21 cellular contexts compared by ENCODE assay signal in genomic region chr2:202790676-202791075, GRCh38.
A peak's percentile ranks its signal among the peaks of the same experiment; 100 is the strongest.
DNase-seq lines count a peak whose midpoint lies in the region; ATAC-seq and TF ChIP-seq lines count a peak whose summit lies in the region.
"Had no signal": no experiment of that assay in that cellular context is flagged by ENCODE, and none has a peak within 500 bp of the region (broad histone marks: within the 10 kb centered on the region; RNA-seq: fewer than 3 reads in every experiment).

No MANE protein-coding gene starts in this region.

- peak overlapping the region; percentile 75 for H3K14ac ChIP-seq in H9 (ENCODE audit: insufficient read depth, low read length)

- no CpG with 5 or more reads among the region's 2 CpGs for WGBS in H9 (ENCODE audit: extremely low coverage, insufficient read length, low lambda C conversion rate)
- 0% methylated on average over 2 of the region's 2 CpGs for WGBS in smooth muscle cell (ENCODE audit: low lambda C conversion rate)

- H4K5ac ChIP-seq in H9 (ENCODE audit: insufficient read length, low read depth, low read length): no peak overlapping the region

- H2BK20ac ChIP-seq in H9 (ENCODE audit: low read depth, low read length, poor library complexity, severe bottlenecking): no peak overlapping the region

- no peaks in the 10 kb centered on the region for H3K79me1 ChIP-seq in H9 (ENCODE audit: insufficient read depth, low read depth, low read length, poor library complexity, severe bottlenecking)

- H2AFZ ChIP-seq in H9 (ENCODE audit: low read length) (no peak overlapping the region), smooth muscle cell (ENCODE audit: low read depth) (no peak overlapping the region)

- no peak overlapping the region for H3K56ac ChIP-seq in H9 (ENCODE audit: insufficient read length, low read depth, low read length)

- no peak overlapping the region for H2BK12ac ChIP-seq in H9 (ENCODE audit: insufficient read length, low read depth, low read length)

- DNase-seq in H9 (no peak), RPMI7951 (ENCODE audit: low read depth) (peak; percentile 29), islet precursor cell (peak; percentile 69), smooth muscle cell (lab: John Stamatoyannopoulos, UW; ENCODE audit: unreplicated experiment) (no peak), medulla oblongata (ENCODE audit: extremely low spot score) (no peak)
- DNase-seq: ACHN; BE2C; CD8-positive, alpha-beta memory T cell; DMS79; GDM1; KBM-7; NCI-H1417 treated with DMSO at 0.1 percent for 48 hours; NCI-H1930; NCI-H2171; NCI-H446; NCI-H69; RPMI8226; SW 1271 had no signal

- H3K36me3 Mint-ChIP-seq in H9 (ENCODE audit: insufficient read depth in 1 of 3, low read depth in 3 of 3): peaks cover 0 to 2% (median 0%) of the 10 kb centered on the region in 3 experiments; a peak in 6 of 7 replicates

- H3K4me1 ChIP-seq in H9 (ENCODE audit: insufficient read depth, low read length): no peaks in the 10 kb centered on the region
- peaks cover 14% of the 10 kb centered on the region for H3K4me1 ChIP-seq in smooth muscle cell (ENCODE audit: low read depth)
- H3K4me1 ChIP-seq: BE2C had no signal

- no peak overlapping the region for H2BK120ac ChIP-seq in H9 (ENCODE audit: low read depth, low read length, poor library complexity, severe bottlenecking)

- no peak overlapping the region for H2AK5ac ChIP-seq in H9 (ENCODE audit: insufficient read length, low read length)

- H3K36me3 ChIP-seq in smooth muscle cell (ENCODE audit: low read depth): no peaks in the 10 kb centered on the region
- H3K36me3 ChIP-seq: BE2C had no signal

- H3K4me2 ChIP-seq in H9 (ENCODE audit: insufficient read depth, insufficient read length, low read length) (no peak overlapping the region), smooth muscle cell (peak overlapping the region; percentile 28)

- H3K4me3 Mint-ChIP-seq in H9: no peak overlapping the region
- H3K4me3 Mint-ChIP-seq: CD8-positive, alpha-beta memory T cell had no signal

- no peak overlapping the region for H3K27ac ChIP-seq in H9 (ENCODE audit: insufficient read length, low read depth, low read length)
- H3K27ac ChIP-seq in smooth muscle cell (ENCODE audit: low read depth): peak overlapping the region; percentile 49
- H3K27ac ChIP-seq: HL-60 had no signal

- H3K9me3 Mint-ChIP-seq in H9: no peaks in the 10 kb centered on the region
- H3K9me3 Mint-ChIP-seq: CD8-positive, alpha-beta memory T cell had no signal

- peaks cover 1% of the 10 kb centered on the region; the same call in 1 of the 2 replicates for H3K79me2 ChIP-seq in H9 (ENCODE audit: insufficient read depth, low read length)
- no peaks in the 10 kb centered on the region for H3K79me2 ChIP-seq in smooth muscle cell (ENCODE audit: low read depth)

- no peaks in the 10 kb centered on the region for H3K9me3 ChIP-seq in H9 (ENCODE audit: control insufficient read depth, low read depth, low read length)
- no peaks in the 10 kb centered on the region for H3K9me3 ChIP-seq in smooth muscle cell (replicated peaks; ENCODE audit: low read depth)
- H3K9me3 ChIP-seq: BE2C had no signal

- H3K23me2 ChIP-seq in H9 (ENCODE audit: insufficient read length, low read depth, low read length, poor library complexity, severe bottlenecking): no peaks in the 10 kb centered on the region

- no peak for ATAC-seq in GM18519 (IDR thresholded peaks at IDR 0.05; ENCODE audit: low FRiP score, unreplicated experiment)
- ATAC-seq in GM21619 (IDR thresholded peaks at IDR 0.05; ENCODE audit: unreplicated experiment): no peak

- TF ChIP-seq CTCF in H9 (conservative IDR thresholded peaks at IDR 0.05): no peak
- no peak for TF ChIP-seq CTCF in smooth muscle cell (IDR thresholded peaks at IDR 0.05; ENCODE audit: borderline replicate concordance, insufficient read depth, poor library complexity, severe bottlenecking)

- no peak overlapping the region for H3K4ac ChIP-seq in H9 (ENCODE audit: low read depth, low read length)

- H3K9ac ChIP-seq in H9 (ENCODE audit: extremely low read depth, insufficient read length, low read length) (no peak overlapping the region), smooth muscle cell (ENCODE audit: low read depth) (no peak overlapping the region)

- no peak overlapping the region for H3K18ac ChIP-seq in H9 (ENCODE audit: insufficient read length, low read depth, low read length)

- H3K27me3 Mint-ChIP-seq in H9 (ENCODE audit: low read depth): no peaks in the 10 kb centered on the region
- H3K27me3 Mint-ChIP-seq: CD8-positive, alpha-beta memory T cell had no signal

- H3F3A ChIP-seq in smooth muscle cell (ENCODE audit: low read depth): peaks cover 8% of the 10 kb centered on the region

- H3K4me1 Mint-ChIP-seq in H9: no peaks in the 10 kb centered on the region
- H3K4me1 Mint-ChIP-seq: CD8-positive, alpha-beta memory T cell had no signal

- H4K20me1 ChIP-seq in H9 (ENCODE audit: control insufficient read depth, insufficient read depth, insufficient read length): no peaks in the 10 kb centered on the region
- H4K20me1 ChIP-seq in smooth muscle cell (ENCODE audit: low read depth): no peaks in the 10 kb centered on the region

- H3K27ac Mint-ChIP-seq in H9: peak overlapping the region in 2 of 3 experiments; percentile 30 to 79; a peak in 2 of 7 replicates

- no peak overlapping the region for H3K23ac ChIP-seq in H9 (ENCODE audit: insufficient read length, low read depth, low read length)

- no peak overlapping the region for H4K91ac ChIP-seq in H9 (ENCODE audit: insufficient read length, low read depth, low read length)

- H2BK5ac ChIP-seq in H9 (ENCODE audit: insufficient read length, low read length): no peak overlapping the region

- no peaks in the 10 kb centered on the region for H3K27me3 ChIP-seq in H9 (ENCODE audit: insufficient read depth, low read length)
- H3K27me3 ChIP-seq in smooth muscle cell (ENCODE audit: low read depth): no peaks in the 10 kb centered on the region
- H3K27me3 ChIP-seq: BE2C had no signal

- peak overlapping the region; percentile 44; the same call in 1 of the 2 replicates for H2BK15ac ChIP-seq in H9 (ENCODE audit: low read depth, low read length)

- no peak overlapping the region for H3K4me3 ChIP-seq in smooth muscle cell

- no peak overlapping the region for H4K8ac ChIP-seq in H9 (replicated peaks; ENCODE audit: insufficient read length, low read depth, low read length)

- H3T11ph ChIP-seq in H9 (ENCODE audit: low read length): no peak overlapping the region

Comparison
In these comparisons a context has a peak if more than half of its experiments do, and no peak if none do; other contexts are left out.
1. DNase-seq: peak in RPMI7951 (single experiment) and islet precursor cell (single experiment); none in H9 (single experiment), smooth muscle cell (single experiment) and medulla oblongata (single experiment).